8 cellular contexts compared by ENCODE assay signal in the genomic region with DNA sequence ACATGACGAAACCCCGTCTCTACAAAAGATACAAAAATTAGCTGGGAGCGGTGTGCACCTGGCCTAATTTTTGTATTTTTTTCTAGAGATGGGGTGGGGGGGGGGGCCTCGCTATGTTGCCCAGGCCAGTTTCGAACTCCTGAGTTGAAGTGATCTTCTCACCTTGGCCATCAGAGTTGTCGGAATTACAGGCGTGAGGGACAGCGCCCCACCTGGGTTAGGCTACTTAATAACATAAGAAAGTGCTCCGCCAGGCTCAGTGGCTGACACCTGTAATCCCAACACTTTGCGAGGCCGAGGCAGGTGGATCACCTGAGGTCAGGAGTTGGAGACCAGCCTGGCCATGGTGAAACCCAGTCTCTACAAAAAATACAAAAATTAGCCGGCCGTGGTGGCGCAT.
DNase-seq lines count a peak whose midpoint lies in the region; ATAC-seq, FAIRE-seq and TF ChIP-seq lines count a peak whose summit lies in the region.
"Not testable (repeated sequence)": the region's sequence is repeated elsewhere in the genome, so short reads cannot be mapped to it uniquely, and the experiment has no call there.

No MANE protein-coding gene starts in this region.

- H3K9me3 Mint-ChIP-seq in CD4-positive, CD25-positive, alpha-beta regulatory T cell = not testable (repeated sequence)

- H3K4me1 ChIP-seq in CD4-positive, CD25-positive, alpha-beta regulatory T cell (ENCODE audit: control insufficient read depth, insufficient read depth, low read length, poor library complexity, severe bottlenecking); GM12878 (ENCODE audit: control insufficient read depth, insufficient read depth, low read length); fibroblast of lung (ENCODE audit: control insufficient read depth, extremely low read depth, insufficient read depth, low read length); right lobe of liver; parathyroid adenoma; thyroid gland: not testable (repeated sequence)

- H3K27me3 Mint-ChIP-seq in CD4-positive, CD25-positive, alpha-beta regulatory T cell = peaks cover 24% of the 10 kb centered on the region

- not testable (repeated sequence) for TF ChIP-seq CTCF in WI38 (IDR thresholded peaks at IDR 0.05; ENCODE audit: low read depth, low read length); GM12878 (IDR thresholded peaks at IDR 0.05 in 2 of 3, conservative IDR thresholded peaks at IDR 0.05 in 1 of 3; ENCODE audit: control insufficient read depth in 2 of 3, extremely low read depth in 1 of 3, insufficient read depth in 1 of 3, low read depth in 3 of 3, low read length in 3 of 3); fibroblast of lung (conservative IDR thresholded peaks at IDR 0.05 in 1 of 2, IDR thresholded peaks at IDR 0.05 in 1 of 2; ENCODE audit: low read depth in 1 of 2, low read length in 2 of 2); right lobe of liver (IDR thresholded peaks at IDR 0.05); parathyroid adenoma (IDR thresholded peaks at IDR 0.05); thyroid gland (IDR thresholded peaks at IDR 0.05)

- CTCF ChIA-PET in GM12878 (lab: Yijun Ruan, JAX) = not testable (repeated sequence)

- H3K79me2 ChIP-seq in GM12878 (ENCODE audit: control insufficient read depth, insufficient read depth, low read length); fibroblast of lung (ENCODE audit: control insufficient read depth, insufficient read depth, low read length); parathyroid adenoma: not testable (repeated sequence)

- not testable (repeated sequence) for BruUV-seq in GM12878 (replicated peaks; lab: Mats Ljungman, UMichigan)

- TF ChIP-seq EP300 in GM12878 (IDR thresholded peaks at IDR 0.05; ENCODE audit: borderline replicate concordance in 1 of 2, control insufficient read depth in 1 of 2, low read depth in 2 of 2, low read length in 2 of 2) = not testable (repeated sequence)

- H3K4me2 ChIP-seq in GM12878 (ENCODE audit: control insufficient read depth, insufficient read depth); parathyroid adenoma (ENCODE audit: low read length): not testable (repeated sequence)
- H3K4me2 ChIP-seq in fibroblast of lung (ENCODE audit: extremely low read depth, insufficient read depth, low read length) = peak overlapping the region; percentile 75

- not testable (repeated sequence) for ATAC-seq in CD4-positive, CD25-positive, alpha-beta regulatory T cell (ENCODE audit: low read depth in 2 of 2); GM12878; right lobe of liver

- peak overlapping the region; percentile 87 for H3K27ac ChIP-seq in CD4-positive, CD25-positive, alpha-beta regulatory T cell (ENCODE audit: insufficient read depth, low read length, poor library complexity, severe bottlenecking)
- not testable (repeated sequence) for H3K27ac ChIP-seq in GM12878 (ENCODE audit: control insufficient read depth, insufficient read depth)
- peak overlapping the region; percentile 90 for H3K27ac ChIP-seq in fibroblast of lung (ENCODE audit: insufficient read depth, low read length)
- H3K27ac ChIP-seq in right lobe of liver = peak overlapping the region in 2 of 3 donors; percentile 79 to 80
- H3K27ac ChIP-seq in parathyroid adenoma = peak overlapping the region; percentile 75
- peak overlapping the region in 2 of 3 donors; percentile 67 to 91 for H3K27ac ChIP-seq in thyroid gland

- H3K36me3 ChIP-seq in CD4-positive, CD25-positive, alpha-beta regulatory T cell (ENCODE audit: control insufficient read depth, insufficient read depth, low read length); GM12878 (ENCODE audit: control insufficient read depth in 2 of 2, insufficient read depth in 2 of 2, low read length in 1 of 2); fibroblast of lung (ENCODE audit: control insufficient read depth, insufficient read depth, low read length); right lobe of liver; parathyroid adenoma (ENCODE audit: control insufficient read depth, insufficient read depth, low read length); thyroid gland: not testable (repeated sequence)

- H3K27me3 ChIP-seq in CD4-positive, CD25-positive, alpha-beta regulatory T cell (ENCODE audit: control insufficient read depth, insufficient read depth, low read length); GM12878 (replicated peaks in 1 of 2; ENCODE audit: control insufficient read depth in 2 of 2, insufficient read depth in 2 of 2, low read length in 1 of 2); fibroblast of lung (ENCODE audit: control insufficient read depth, insufficient read depth, low read length); right lobe of liver; parathyroid adenoma (ENCODE audit: control insufficient read depth, insufficient read depth, low read length); thyroid gland: not testable (repeated sequence)

- SMC1A ChIA-PET in GM12878 (lab: Charles Lee; ENCODE audit: uncharacterized antibody, unreplicated experiment) = not testable (repeated sequence)

- not testable (repeated sequence) for H3K36me3 Mint-ChIP-seq in CD4-positive, CD25-positive, alpha-beta regulatory T cell

- H3K9ac ChIP-seq in GM12878 (ENCODE audit: control insufficient read depth, insufficient read depth, low read length) (peak overlapping the region; percentile 44; the same call in 1 of the 2 replicates), fibroblast of lung (ENCODE audit: insufficient read depth, low read length) (peak overlapping the region; percentile 71)
- not testable (repeated sequence) for H3K9ac ChIP-seq in parathyroid adenoma

- not testable (repeated sequence) for FAIRE-seq in GM12878 (lab: Jason Lieb, UNC)

- not testable (repeated sequence) for DNase-seq in CD4-positive, CD25-positive, alpha-beta regulatory T cell; Jurkat, Clone E6-1 (ENCODE audit: low read depth, low spot score); GM12878 (ENCODE audit: low read depth, low spot score); fibroblast of lung (ENCODE audit: low read depth in 2 of 2); right lobe of liver; thyroid gland

- in situ Hi-C loops in GM12878 (cut with MboI) = not testable (repeated sequence)

- H3K27ac Mint-ChIP-seq in CD4-positive, CD25-positive, alpha-beta regulatory T cell = peak overlapping the region in 2 of 3 donors; percentile 100

- not testable (repeated sequence) for H3K4me3 ChIP-seq in CD4-positive, CD25-positive, alpha-beta regulatory T cell (ENCODE audit: low read depth, low read length); parathyroid adenoma (ENCODE audit: low read depth, low read length)
- H3K4me3 ChIP-seq in Jurkat, Clone E6-1 (ENCODE audit: low read length) = peak overlapping the region; percentile 63
- H3K4me3 ChIP-seq in WI38 (ENCODE audit: low read depth, low read length) (peak overlapping the region; percentile 64), GM12878 (0 out of 2 replicates have a peak overlapping the region, but pooled peaks have one; percentile 41), fibroblast of lung (replicated peaks in 1 of 4; ENCODE audit: control extremely low read depth in 1 of 4, insufficient read depth in 1 of 4, low read depth in 3 of 4, low read length in 4 of 4) (peak overlapping the region; percentile 40 to 73 (median 54)), right lobe of liver (peak overlapping the region in 2 of 3 donors; percentile 55 to 62), thyroid gland (replicated peaks in 1 of 3) (peak overlapping the region in 1 of 3 donors; percentile 41)

- not testable (repeated sequence) for TF ChIP-seq POLR2A in GM12878 (IDR thresholded peaks at IDR 0.05; ENCODE audit: low read depth, low read length); right lobe of liver (IDR thresholded peaks at IDR 0.05); thyroid gland (IDR thresholded peaks at IDR 0.05)

- not testable (repeated sequence) for H4K20me1 ChIP-seq in GM12878 (ENCODE audit: control insufficient read depth, insufficient read depth); fibroblast of lung (ENCODE audit: control insufficient read depth, extremely low read depth, insufficient read depth, low read length)

- H2AFZ ChIP-seq in GM12878 (ENCODE audit: control insufficient read depth, low read depth, low read length); fibroblast of lung (ENCODE audit: low read length); parathyroid adenoma: not testable (repeated sequence)

- peaks cover 6 to 17% (median 12%) of the 10 kb centered on the region in 4 donors for H3K4me1 Mint-ChIP-seq in CD4-positive, CD25-positive, alpha-beta regulatory T cell

- RAD21 ChIA-PET in GM12878 (lab: Charles Lee; ENCODE audit: unreplicated experiment) = not testable (repeated sequence)

- H3K4me3 Mint-ChIP-seq in CD4-positive, CD25-positive, alpha-beta regulatory T cell = peak overlapping the region in 2 of 4 donors; percentile 15 to 96

- H3K9me3 ChIP-seq in CD4-positive, CD25-positive, alpha-beta regulatory T cell (ENCODE audit: control insufficient read depth in 2 of 2, low read length in 2 of 2); GM12878 (replicated peaks; ENCODE audit: control insufficient read depth, insufficient read depth, low read length); fibroblast of lung (ENCODE audit: control insufficient read depth, insufficient read depth, low read depth, low read length); right lobe of liver; parathyroid adenoma (ENCODE audit: control insufficient read depth, low read length); thyroid gland: not testable (repeated sequence)

- not testable (repeated sequence) for TF ChIP-seq RAD21 in GM12878 (IDR thresholded peaks at IDR 0.05; ENCODE audit: insufficient read depth, low read depth, low read length)

- 89% methylated on average over 14 of the region's 14 CpGs for WGBS in GM12878 (ENCODE audit: insufficient coverage, insufficient replicate concordance, low lambda C conversion rate, missing lambda C conversion rate)
- 76% methylated on average over 4 of the region's 14 CpGs for whole genome bisulfite sequencing in right lobe of liver (ENCODE audit: insufficient coverage, low coverage, low lambda C conversion rate, missing lambda C conversion rate)
- 92 to 94% methylated on average over 13 to 14 of the region's 14 CpGs for WGBS in thyroid gland, 2 donors

- intact Hi-C loops in GM12878 (cut with micrococcal nuclease; ENCODE audit: unreplicated experiment); right lobe of liver (cut with DNase I); thyroid gland (cut with DNase I): not testable (repeated sequence)

- POLR2A ChIA-PET in GM12878 (lab: Charles Lee) = not testable (repeated sequence)
